In genomic region chr1:44390277-44390676, GRCh38 we compare ENCODE assay signal across 13 cellular contexts. TPM values are rescaled to one million over a fixed set of nuclear protein-coding genes. Genes with fewer than 3 reads are reported as not detected.
DNase-seq lines count a peak whose midpoint lies in the region; ATAC-seq and TF ChIP-seq lines count a peak whose summit lies in the region.
"Had no signal": no experiment of that assay in that cellular context is flagged by ENCODE, and none has a peak within 500 bp of the region (broad histone marks: within the 10 kb centered on the region; RNA-seq: fewer than 3 reads in every experiment).

No MANE protein-coding gene starts in this region.

- H3K79me2 ChIP-seq in smooth muscle cell (ENCODE audit: low read depth), result no peaks in the 10 kb centered on the region

- H3K27me3 ChIP-seq in smooth muscle cell (ENCODE audit: low read depth), result peaks cover 36% of the 10 kb centered on the region

- H3F3A ChIP-seq in smooth muscle cell (ENCODE audit: low read depth), result no peaks in the 10 kb centered on the region

- H3K4me2 ChIP-seq in smooth muscle cell, result peak overlapping the region; percentile 37

- H3K9me3 ChIP-seq in smooth muscle cell (replicated peaks; ENCODE audit: low read depth), result no peaks in the 10 kb centered on the region
- H3K9me3 ChIP-seq: pancreas, suprapubic skin had no signal

- no peaks in the 10 kb centered on the region for H3K36me3 ChIP-seq in smooth muscle cell (ENCODE audit: low read depth)
- H3K36me3 ChIP-seq: pancreas, suprapubic skin had no signal

- no peak overlapping the region for H2AFZ ChIP-seq in smooth muscle cell (ENCODE audit: low read depth)

- H4K20me1 ChIP-seq in smooth muscle cell (ENCODE audit: low read depth), result no peaks in the 10 kb centered on the region

- no peaks in the 10 kb centered on the region for H3K4me1 ChIP-seq in smooth muscle cell (ENCODE audit: low read depth)
- H3K4me1 ChIP-seq: pancreas, suprapubic skin had no signal

- ATAC-seq in HG03469 (IDR thresholded peaks at IDR 0.05; ENCODE audit: unreplicated experiment) (no peak), GM21423 (IDR thresholded peaks at IDR 0.05; ENCODE audit: unreplicated experiment) (no peak)
- ATAC-seq: pancreas had no signal

- TF ChIP-seq CTCF in choroid plexus epithelial cell (conservative IDR thresholded peaks at IDR 0.05; ENCODE audit: low read depth, low read length) (no peak), smooth muscle cell (IDR thresholded peaks at IDR 0.05; ENCODE audit: borderline replicate concordance, insufficient read depth, poor library complexity, severe bottlenecking) (no peak)

- DNase-seq in NCI-H146 (lab: John Stamatoyannopoulos, UW) (peak; percentile 2), NCI-H146 treated with DMSO at 0.1 percent for 48 hours (lab: John Stamatoyannopoulos, UW; ENCODE audit: unreplicated experiment) (no peak), NCI-H82 treated with DMSO at 0.1 percent for 48 hours (lab: John Stamatoyannopoulos, UW; ENCODE audit: unreplicated experiment) (peak; percentile 40), choroid plexus epithelial cell (ENCODE audit: low read depth) (peak; percentile 92), smooth muscle cell (lab: John Stamatoyannopoulos, UW; ENCODE audit: unreplicated experiment) (no peak), NK-92 (lab: John Stamatoyannopoulos, UW; ENCODE audit: unreplicated experiment) (no peak)
- DNase-seq: 8988T; activated CD8-positive, alpha-beta memory T cell treated with anti-CD3 and anti-CD28 coated beads for 24 hours; NCI-H1417 treated with DMSO at 0.1 percent for 48 hours; pancreas had no signal

- 7% methylated on average over 1 of the region's 1 CpG for WGBS in smooth muscle cell (ENCODE audit: low lambda C conversion rate)

- peak overlapping the region; percentile 76 for H3K27ac ChIP-seq in smooth muscle cell (ENCODE audit: low read depth)
- H3K27ac ChIP-seq: pancreas, suprapubic skin had no signal

- H3K9ac ChIP-seq in smooth muscle cell (ENCODE audit: low read depth), result peak overlapping the region; percentile 49

- H3K4me3 ChIP-seq in choroid plexus epithelial cell (ENCODE audit: low read depth, low read length) (no peak overlapping the region), smooth muscle cell (no peak overlapping the region)
- H3K4me3 ChIP-seq: pancreas, suprapubic skin had no signal

RNA-seq across cellular contexts. Expression of gene RNF220, which starts 14.8 kb away (rescaled TPM):
- total RNA-seq in smooth muscle cell, result 37.8 and 65.8 TPM in 2 replicates
- polyA plus RNA-seq in smooth muscle cell, result 71.1 and 82.4 TPM in 2 replicates

RNA-seq across cellular contexts. Expression of gene ERI3, which starts 35.2 kb away (rescaled TPM):
- 55.4 and 91.2 TPM in 2 replicates for total RNA-seq in smooth muscle cell
- 98.2 and 112 TPM in 2 replicates for polyA plus RNA-seq in smooth muscle cell

Comparison
In these comparisons a context has a peak if more than half of its experiments do, and no peak if none do; other contexts are left out.
1. DNase-seq: peak in NCI-H146 (single experiment), NCI-H82 treated with DMSO at 0.1 percent for 48 hours (single experiment) and choroid plexus epithelial cell (single experiment); none in NCI-H146 treated with DMSO at 0.1 percent for 48 hours (single experiment), smooth muscle cell (single experiment) and NK-92 (single experiment).